Comparison of ENCODE assay signal across 10 cellular contexts in the genomic region with DNA sequence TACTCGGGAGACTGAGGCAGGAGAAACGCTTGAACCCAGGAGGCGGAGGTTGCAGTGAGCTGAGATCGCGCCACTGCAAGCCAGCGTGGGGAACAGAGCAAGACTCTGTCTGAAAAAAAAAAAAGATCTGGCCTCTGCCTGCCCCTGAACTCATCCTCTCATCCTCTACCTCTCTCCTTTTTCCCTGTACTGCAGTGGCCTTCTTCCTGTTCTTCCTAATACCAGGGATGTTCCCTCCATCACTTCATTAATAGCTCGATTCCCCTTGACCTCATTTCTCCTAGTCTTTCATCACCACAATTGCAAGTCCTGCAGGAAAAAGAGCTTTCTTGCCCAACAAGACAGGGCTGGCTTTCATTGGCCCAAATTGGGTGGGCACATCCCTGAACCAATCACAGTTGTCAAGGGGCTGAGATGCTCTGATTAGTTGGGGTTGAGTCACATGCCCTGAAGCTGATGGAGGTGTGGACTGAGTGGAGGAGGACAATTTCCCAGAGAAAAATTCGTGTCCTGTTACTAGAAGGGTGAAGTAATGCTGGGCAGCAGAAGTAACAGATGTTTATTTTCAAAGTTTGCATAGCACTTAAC.
A peak's percentile ranks its signal among the peaks of the same experiment; 100 is the strongest.
DNase-seq lines count a peak whose midpoint lies in the region; ATAC-seq, FAIRE-seq and TF ChIP-seq lines count a peak whose summit lies in the region.
"Had no signal": no experiment of that assay in that cellular context is flagged by ENCODE, and none has a peak within 500 bp of the region (broad histone marks: within the 10 kb centered on the region; RNA-seq: fewer than 3 reads in every experiment).

No MANE protein-coding gene starts in this region.

- H3K36me3 ChIP-seq in small intestine (ENCODE audit: control insufficient read depth in 2 of 2, insufficient read depth in 2 of 2, low read length in 2 of 2) = no peaks in the 10 kb centered on the region

- peak; percentile 73 for DNase-seq in AG08396 (ENCODE audit: low spot score)
- DNase-seq in HCEC 1CT = peak; percentile 94
- DNase-seq in SW480 (ENCODE audit: low spot score) = peak; percentile 10
- DNase-seq in glutamatergic neuron = no peak
- no peak for DNase-seq in stimulated activated CD4-positive, alpha-beta T cell treated with anti-CD3 and anti-CD28 coated beads, Interleukin-4, amount 100 ng/mL, for 4 hours
- no peak for DNase-seq in small intestine
- DNase-seq in 8988T = no peak
- DNase-seq: left ventricle myocardium superior had no signal

- H3K4me1 Mint-ChIP-seq in glutamatergic neuron (ENCODE audit: low read depth, unreplicated experiment) = peaks cover 4% of the 10 kb centered on the region

- FAIRE-seq in small intestine (lab: Jason Lieb, UNC) = no peak

- peak overlapping the region; percentile 37 for H3K4me3 Mint-ChIP-seq in glutamatergic neuron (ENCODE audit: unreplicated experiment)
- H3K4me3 Mint-ChIP-seq: dendritic cell treated with granulocyte-macrophage colony-stimulating factor and Interleukin-4, amounts not matched to agents 40 ng/mL and 50 ng/mL, for 4 days had no signal

- H3K9me3 ChIP-seq in small intestine (ENCODE audit: control insufficient read depth, low read depth) = no peaks in the 10 kb centered on the region

- H3K27ac Mint-ChIP-seq in glutamatergic neuron (ENCODE audit: unreplicated experiment) = no peak overlapping the region
- H3K27ac Mint-ChIP-seq: dendritic cell treated with granulocyte-macrophage colony-stimulating factor and Interleukin-4, amounts not matched to agents 40 ng/mL and 50 ng/mL, for 4 days had no signal

- WGBS in small intestine, 3 donors = 78 to 84% (median 83%) methylated on average over 8 of the region's 8 CpGs

- H3K27ac ChIP-seq in small intestine (ENCODE audit: low read depth in 1 of 2, low read length in 1 of 2) = no peak overlapping the region

- peaks cover 0 to 4% of the 10 kb centered on the region in 2 donors for H3K4me1 ChIP-seq in small intestine (ENCODE audit: control insufficient read depth in 2 of 2, insufficient read depth in 1 of 2, low read depth in 1 of 2, low read length in 1 of 2)

- H3K36me3 Mint-ChIP-seq in glutamatergic neuron (ENCODE audit: unreplicated experiment) = no peaks in the 10 kb centered on the region

- peaks cover 7% of the 10 kb centered on the region for H3K9me3 Mint-ChIP-seq in glutamatergic neuron (ENCODE audit: unreplicated experiment)
- H3K9me3 Mint-ChIP-seq: dendritic cell treated with granulocyte-macrophage colony-stimulating factor and Interleukin-4, amounts not matched to agents 40 ng/mL and 50 ng/mL, for 4 days had no signal

- H3K27me3 Mint-ChIP-seq in glutamatergic neuron (ENCODE audit: unreplicated experiment) = peaks cover 4% of the 10 kb centered on the region
- H3K27me3 Mint-ChIP-seq: dendritic cell treated with granulocyte-macrophage colony-stimulating factor and Interleukin-4, amounts not matched to agents 40 ng/mL and 50 ng/mL, for 4 days had no signal

- H3K4me3 ChIP-seq in small intestine (ENCODE audit: low read depth in 1 of 2, low read length in 2 of 2) = no peak overlapping the region

- no peak for TF ChIP-seq CTCF in glutamatergic neuron (IDR thresholded peaks at IDR 0.05; ENCODE audit: partially characterized antibody, unreplicated experiment)

- no peak for ATAC-seq in HG03521 (IDR thresholded peaks at IDR 0.05; ENCODE audit: unreplicated experiment)
- ATAC-seq: left ventricle myocardium superior had no signal

- H3K27me3 ChIP-seq in small intestine (ENCODE audit: control insufficient read depth in 2 of 2, insufficient read depth in 2 of 2, low read length in 2 of 2) = no peaks in the 10 kb centered on the region

Comparison
In these comparisons a context has a peak if more than half of its experiments do, and no peak if none do; other contexts are left out.
1. DNase-seq: peak in AG08396 (single experiment), HCEC 1CT (single experiment) and SW480 (single experiment); none in glutamatergic neuron (single experiment), stimulated activated CD4-positive, alpha-beta T cell treated with anti-CD3 and anti-CD28 coated beads, Interleukin-4, amount 100 ng/mL, for 4 hours (0 of 2), small intestine (single experiment) and 8988T (single experiment).